Comparison of ENCODE assay signal across 8 cellular contexts in the genomic region with DNA sequence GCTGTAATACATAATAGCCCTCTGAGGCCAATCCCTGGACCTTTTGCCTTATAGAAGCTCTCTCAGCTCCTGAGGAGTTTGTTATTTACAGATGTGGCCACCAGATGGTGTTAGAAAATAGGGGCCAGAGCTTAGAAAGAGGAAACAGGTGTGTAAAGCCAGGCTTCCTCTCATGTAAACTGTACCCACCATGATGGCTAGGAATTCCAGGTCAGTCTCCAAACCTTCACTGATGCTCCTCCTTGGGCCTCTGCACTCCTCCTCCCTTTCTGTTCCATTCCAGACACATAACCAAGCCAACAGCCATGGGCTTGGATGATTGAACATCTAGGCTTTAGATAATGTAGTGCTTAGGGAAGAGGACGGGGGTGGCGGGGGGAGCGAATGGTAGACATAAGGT. TPM values are rescaled to one million over a fixed set of nuclear protein-coding genes. Genes with fewer than 3 reads are reported as not detected.
DNase-seq lines count a peak whose midpoint lies in the region; ATAC-seq and TF ChIP-seq lines count a peak whose summit lies in the region.

No MANE protein-coding gene starts in this region.

- H3K27me3 ChIP-seq in adipocyte (replicated peaks; ENCODE audit: control insufficient read depth, insufficient read depth, low read length) (no peaks in the 10 kb centered on the region), hepatocyte (no peaks in the 10 kb centered on the region)

- no peak overlapping the region for H3K4me3 Mint-ChIP-seq in activated T-helper 17 cell treated with anti-CD3 and anti-CD28 coated beads, Interleukin-2, amount 50 U/mL, for 72 hours

- no peaks in the 10 kb centered on the region for H3K79me2 ChIP-seq in hepatocyte

- WGBS in hepatocyte (ENCODE audit: low lambda C conversion rate, missing lambda C conversion rate) = 97% methylated on average over 3 of the region's 3 CpGs

- H3K27me3 Mint-ChIP-seq in activated T-helper 17 cell treated with anti-CD3 and anti-CD28 coated beads, Interleukin-2, amount 50 U/mL, for 72 hours = no peaks in the 10 kb centered on the region

- no peaks in the 10 kb centered on the region for H3K36me3 Mint-ChIP-seq in activated T-helper 17 cell treated with anti-CD3 and anti-CD28 coated beads, Interleukin-2, amount 50 U/mL, for 72 hours (ENCODE audit: low read depth)

- peak; percentile 68 for TF ChIP-seq CTCF in AG10803 (conservative IDR thresholded peaks at IDR 0.05; ENCODE audit: low read length)
- TF ChIP-seq CTCF in hepatocyte (IDR thresholded peaks at IDR 0.05; ENCODE audit: poor library complexity) = peak; percentile 56

- H3K9me3 ChIP-seq in adipocyte (ENCODE audit: control insufficient read depth, low read length) = no peaks in the 10 kb centered on the region
- no peaks in the 10 kb centered on the region for H3K9me3 ChIP-seq in hepatocyte (ENCODE audit: low read depth)

- H3K36me3 ChIP-seq in adipocyte (ENCODE audit: control insufficient read depth, insufficient read depth, low read length, severe bottlenecking) = peaks cover 32% of the 10 kb centered on the region
- no peaks in the 10 kb centered on the region for H3K36me3 ChIP-seq in hepatocyte (replicated peaks; ENCODE audit: insufficient read depth, low read depth)

- H3K4me1 ChIP-seq in adipocyte (ENCODE audit: control insufficient read depth, insufficient read depth, low read length) (peaks cover 14% of the 10 kb centered on the region), hepatocyte (ENCODE audit: insufficient read depth) (no peaks in the 10 kb centered on the region)

- DNase-seq in AG10803 (ENCODE audit: low read depth) (peak; percentile 50), NCI-H345 treated with DMSO at 0.1 percent for 48 hours (lab: John Stamatoyannopoulos, UW; ENCODE audit: unreplicated experiment) (peak; percentile 38), adipocyte (ENCODE audit: low read depth) (peak; percentile 73), hepatocyte (ENCODE audit: low spot score) (peak; percentile 74)
- peak; percentile 23 for DNase-seq in stimulated activated CD8-positive, alpha-beta memory T cell treated with anti-CD3 and anti-CD28 coated beads, Interleukin-4, amount 100 ng/mL, for 48 hours

- H3K9ac ChIP-seq in adipocyte (ENCODE audit: low read length) = no peak overlapping the region

- H3K4me2 ChIP-seq in hepatocyte = no peak overlapping the region

- H3K4me1 Mint-ChIP-seq in activated T-helper 17 cell treated with anti-CD3 and anti-CD28 coated beads, Interleukin-2, amount 50 U/mL, for 72 hours = no peaks in the 10 kb centered on the region

- H3K27ac Mint-ChIP-seq in activated T-helper 17 cell treated with anti-CD3 and anti-CD28 coated beads, Interleukin-2, amount 50 U/mL, for 72 hours = no peak overlapping the region

- ATAC-seq in GM18517 (IDR thresholded peaks at IDR 0.05; ENCODE audit: unreplicated experiment) (peak; percentile 48), HG03460 (IDR thresholded peaks at IDR 0.05; ENCODE audit: unreplicated experiment) (peak; percentile 53)
- no peak for ATAC-seq in activated T-helper 17 cell treated with anti-CD3 and anti-CD28 coated beads, Interleukin-2, amount 50 U/mL, for 72 hours (replicated peaks)

- no peak overlapping the region for H3K27ac ChIP-seq in hepatocyte

- no peaks in the 10 kb centered on the region for H4K20me1 ChIP-seq in hepatocyte (ENCODE audit: insufficient read depth, poor library complexity, severe bottlenecking)

- H3K9me3 Mint-ChIP-seq in activated T-helper 17 cell treated with anti-CD3 and anti-CD28 coated beads, Interleukin-2, amount 50 U/mL, for 72 hours = no peaks in the 10 kb centered on the region

- H3K9me2 ChIP-seq in hepatocyte (replicated peaks; ENCODE audit: insufficient read depth) = no peaks in the 10 kb centered on the region

- no peak overlapping the region for H2AFZ ChIP-seq in hepatocyte

- H3K4me3 ChIP-seq in AG10803 (ENCODE audit: low read length) = no peak overlapping the region
- no peak overlapping the region for H3K4me3 ChIP-seq in adipocyte (ENCODE audit: low read length)
- no peak overlapping the region for H3K4me3 ChIP-seq in hepatocyte

RNA-seq across cellular contexts. Expression of a gene that starts 39.7 kb away (rescaled TPM):
- 4.5 and 7.3 TPM in 2 replicates for total RNA-seq in hepatocyte
- polyA plus RNA-seq in hepatocyte = 2.9 and 4.7 TPM in 2 replicates
- 1 to 10 TPM; 9.6 to 10.0 TPM for total RNA-seq in activated T-helper 17 cell treated with anti-CD3 and anti-CD28 coated beads, Interleukin-2, amount 50 U/mL, for 72 hours

RNA-seq across cellular contexts. Expression of a gene that starts 40.0 kb away (rescaled TPM):
- 8.2 and 9.2 TPM in 2 replicates for total RNA-seq in hepatocyte
- 3.8 and 4.7 TPM in 2 replicates for polyA plus RNA-seq in hepatocyte
- total RNA-seq in activated T-helper 17 cell treated with anti-CD3 and anti-CD28 coated beads, Interleukin-2, amount 50 U/mL, for 72 hours = 1 to 10 TPM; 6.1 to 7.5 TPM

Comparison
In these comparisons a context has a peak if more than half of its experiments do, and no peak if none do; other contexts are left out.
1. DNase-seq: peak in every context shown above with its lines; median percentile 74 in hepatocyte; 73 in adipocyte; 50 in AG10803; 38 in NCI-H345 treated with DMSO at 0.1 percent for 48 hours; 23 in stimulated activated CD8-positive, alpha-beta memory T cell treated with anti-CD3 and anti-CD28 coated beads, Interleukin-4, amount 100 ng/mL, for 48 hours.